1 cellular context compared by ENCODE assay signal in the genomic region with DNA sequence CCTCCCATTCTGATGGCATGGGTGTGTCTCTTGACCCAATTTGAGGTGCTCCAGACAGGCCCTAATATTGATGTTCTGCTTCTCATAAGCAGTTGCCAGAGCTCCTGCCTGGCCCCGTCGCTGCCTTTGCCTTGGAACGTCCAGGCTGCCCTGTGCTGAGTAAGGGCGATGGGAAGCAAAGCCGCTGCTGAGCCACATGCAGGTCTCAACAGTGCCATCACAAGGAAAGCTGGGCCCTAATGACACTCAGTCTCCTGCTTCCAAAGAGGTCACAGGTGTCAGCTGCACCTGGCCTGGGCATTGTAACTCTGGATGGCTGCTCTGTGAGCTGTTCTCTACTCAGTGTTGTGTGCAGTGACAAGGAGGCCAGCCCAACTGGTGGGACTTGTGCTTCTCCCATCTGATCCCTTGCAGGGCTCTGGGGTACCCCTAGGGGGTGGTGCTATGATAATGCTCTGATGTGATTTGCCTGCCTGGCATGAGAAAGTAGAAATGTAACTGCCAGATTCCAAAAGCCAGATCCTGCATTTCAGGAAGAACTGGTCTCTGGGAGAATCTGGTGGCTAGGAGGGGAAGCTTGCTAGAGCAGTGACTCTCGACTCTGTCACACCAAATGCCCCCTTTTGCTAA.
TF ChIP-seq lines count a peak whose summit lies in the region.

No MANE protein-coding gene starts in this region.

TF ChIP-seq in IMR-90, 13 proteins besides CTCF, POLR2A, EP300 and RAD21 (continued from another document):
- TF ChIP-seq, protein P1, sequence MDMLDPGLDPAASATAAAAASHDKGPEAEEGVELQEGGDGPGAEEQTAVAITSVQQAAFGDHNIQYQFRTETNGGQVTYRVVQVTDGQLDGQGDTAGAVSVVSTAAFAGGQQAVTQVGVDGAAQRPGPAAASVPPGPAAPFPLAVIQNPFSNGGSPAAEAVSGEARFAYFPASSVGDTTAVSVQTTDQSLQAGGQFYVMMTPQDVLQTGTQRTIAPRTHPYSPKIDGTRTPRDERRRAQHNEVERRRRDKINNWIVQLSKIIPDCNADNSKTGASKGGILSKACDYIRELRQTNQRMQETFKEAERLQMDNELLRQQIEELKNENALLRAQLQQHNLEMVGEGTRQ (IDR thresholded peaks at IDR 0.05; ENCODE audit: low read depth, low read length): no peak
